Comparison of ENCODE assay signal across 8 cellular contexts in genomic region chr6:20291764-20292227, GRCh38.
A peak's percentile ranks its signal among the peaks of the same experiment; 100 is the strongest.
DNase-seq lines count a peak whose midpoint lies in the region; ATAC-seq and TF ChIP-seq lines count a peak whose summit lies in the region.

No MANE protein-coding gene starts in this region.

- peak overlapping the region in 1 of 2 donors; percentile 2 for H3K27ac Mint-ChIP-seq in natural killer cell treated with Interleukin-12 subunit alpha and Interleukin-12 subunit beta and Interleukin-15 and Interleukin-18, amount 100 ng/mL, for 72 hours

- peak; percentile 89 for ATAC-seq in GM21576 (IDR thresholded peaks at IDR 0.05; ENCODE audit: unreplicated experiment)
- ATAC-seq in natural killer cell treated with Interleukin-12 subunit alpha and Interleukin-12 subunit beta and Interleukin-15 and Interleukin-18, amount 100 ng/mL, for 72 hours: peak; percentile 82 to 85

- H3K4me3 ChIP-seq in OCI-LY7 (ENCODE audit: low read depth, low read length, poor library complexity, severe bottlenecking) (no peak overlapping the region), esophagus muscularis mucosa (no peak overlapping the region)

- H3K79me2 ChIP-seq in OCI-LY7 (ENCODE audit: insufficient read depth, low read depth, low read length): no peaks in the 10 kb centered on the region

- H3K27ac ChIP-seq in OCI-LY7 (ENCODE audit: low read depth, low read length, poor library complexity, severe bottlenecking) (no peak overlapping the region), esophagus muscularis mucosa (replicated peaks in 1 of 4) (no peak overlapping the region)

- DNase-seq in DMS53 (lab: John Stamatoyannopoulos, UW): peak; percentile 91
- peak; percentile 80 for DNase-seq in OCI-LY7 (ENCODE audit: low spot score)
- DNase-seq in activated T-cell treated with anti-CD3 and anti-CD28 coated beads for 24 hours (ENCODE audit: low read depth): peak; percentile 70
- peak; percentile 96 for DNase-seq in esophagus muscularis mucosa (ENCODE audit: extremely low spot score)
- peak; percentile 79 for DNase-seq in natural killer cell treated with Interleukin-12 subunit alpha and Interleukin-12 subunit beta and Interleukin-15 and Interleukin-18, amount 100 ng/mL, for 72 hours (ENCODE audit: low spot score)
- DNase-seq in stimulated activated naive CD4-positive, alpha-beta T cell (lab: John Stamatoyannopoulos, UW): peak in 5 of 6 experiments; percentile 30 to 81 (median 62)

- H3K36me3 Mint-ChIP-seq in natural killer cell treated with Interleukin-12 subunit alpha and Interleukin-12 subunit beta and Interleukin-15 and Interleukin-18, amount 100 ng/mL, for 72 hours: no peaks in the 10 kb centered on the region

- H3K4me1 Mint-ChIP-seq in natural killer cell treated with Interleukin-12 subunit alpha and Interleukin-12 subunit beta and Interleukin-15 and Interleukin-18, amount 100 ng/mL, for 72 hours (ENCODE audit: low read depth in 2 of 2): peaks cover 8 to 13% of the 10 kb centered on the region in 2 donors

- CTCF ChIA-PET in OCI-LY7 (lab: Charles Lee; ENCODE audit: unreplicated experiment): no interaction called here

- TF ChIP-seq CTCF in OCI-LY7 (conservative IDR thresholded peaks at IDR 0.05; ENCODE audit: low read length): peak; percentile 96
- peak; percentile 88 to 95 (median 88) for TF ChIP-seq CTCF in esophagus muscularis mucosa (IDR thresholded peaks at IDR 0.05)

- 4% methylated on average over 7 of the region's 7 CpGs for WGBS in esophagus muscularis mucosa

- TF ChIP-seq RAD21 in Ishikawa (IDR thresholded peaks at IDR 0.05; ENCODE audit: low read depth): peak; percentile 90

- no peaks in the 10 kb centered on the region for H3K9me2 ChIP-seq in OCI-LY7 (ENCODE audit: insufficient read depth, low read length)

- H3K9me3 ChIP-seq in OCI-LY7 (ENCODE audit: low read length) (no peaks in the 10 kb centered on the region), esophagus muscularis mucosa (no peaks in the 10 kb centered on the region)

- intact Hi-C loops in OCI-LY7 (cut with micrococcal nuclease; ENCODE audit: unreplicated experiment) (loop anchor here (1.0 to 5.0 kb wide), 2 partner anchors 111 to 238 kb away; partner anchors contain the start of gene E2F3), esophagus muscularis mucosa (cut with DNase I) (loop anchor here (2.0 to 5.0 kb wide), 3 partner anchors 111 to 237 kb away; partner anchors contain the start of gene E2F3)

- no peaks in the 10 kb centered on the region for H3K27me3 ChIP-seq in esophagus muscularis mucosa

- TF ChIP-seq EP300 in Ishikawa (IDR thresholded peaks at IDR 0.05; ENCODE audit: borderline replicate concordance) (no peak), esophagus muscularis mucosa (IDR thresholded peaks at IDR 0.05) (no peak)

- TF ChIP-seq POLR2A in esophagus muscularis mucosa (IDR thresholded peaks at IDR 0.05; ENCODE audit: low read depth): no peak

- H3K36me3 ChIP-seq in OCI-LY7 (ENCODE audit: insufficient read depth, low read length): no peaks in the 10 kb centered on the region
- no peaks in the 10 kb centered on the region for H3K36me3 ChIP-seq in esophagus muscularis mucosa

- no TSS peak for BruUV-seq in OCI-LY7 (replicated peaks; lab: Mats Ljungman, UMichigan)

- peaks cover 4 to 10% of the 10 kb centered on the region in 2 donors for H3K27me3 Mint-ChIP-seq in natural killer cell treated with Interleukin-12 subunit alpha and Interleukin-12 subunit beta and Interleukin-15 and Interleukin-18, amount 100 ng/mL, for 72 hours

- no peak overlapping the region for H3K4me3 Mint-ChIP-seq in natural killer cell treated with Interleukin-12 subunit alpha and Interleukin-12 subunit beta and Interleukin-15 and Interleukin-18, amount 100 ng/mL, for 72 hours

- no peaks in the 10 kb centered on the region for H3K9me3 Mint-ChIP-seq in natural killer cell treated with Interleukin-12 subunit alpha and Interleukin-12 subunit beta and Interleukin-15 and Interleukin-18, amount 100 ng/mL, for 72 hours

- H2AFZ ChIP-seq in OCI-LY7 (ENCODE audit: low read length): peak overlapping the region; percentile 63

- H3K4me1 ChIP-seq in OCI-LY7 (ENCODE audit: insufficient read depth, low read length, poor library complexity, severe bottlenecking): no peaks in the 10 kb centered on the region
- H3K4me1 ChIP-seq in esophagus muscularis mucosa: peaks cover 0 to 4% (median 0%) of the 10 kb centered on the region in 4 donors

- H3K4me2 ChIP-seq in OCI-LY7 (ENCODE audit: low read length): peak overlapping the region; percentile 40; the same call in 1 of the 2 replicates

- POLR2A ChIA-PET in OCI-LY7 (lab: Charles Lee): interaction anchor here (1.0 kb wide), 1 partner anchor 46 kb away, joined by 3 read pairs; no protein-coding TSS in a partner anchor

- H4K20me1 ChIP-seq in OCI-LY7 (ENCODE audit: insufficient read depth, low read length): no peaks in the 10 kb centered on the region

TF ChIP-seq in Ishikawa, 13 proteins besides CTCF, POLR2A, EP300 and RAD21:
- TF ChIP-seq FOXM1 (IDR thresholded peaks at IDR 0.05; ENCODE audit: borderline replicate concordance, low read depth) (no peak), TCF12 (IDR thresholded peaks at IDR 0.05; ENCODE audit: low read depth) (no peak), YY1 (IDR thresholded peaks at IDR 0.05; ENCODE audit: low read depth) (peak; percentile 49; the same call in 1 of the 2 replicates), EGR1 (IDR thresholded peaks at IDR 0.05) (no peak), REST (IDR thresholded peaks at IDR 0.05; ENCODE audit: low read depth) (no peak), CEBPB (IDR thresholded peaks at IDR 0.05) (no peak), USF1 (IDR thresholded peaks at IDR 0.05) (no peak), NFIC (IDR thresholded peaks at IDR 0.05) (no peak)
TF ChIP-seq in Ishikawa: peak in this region for 1.
